In genomic region chr1:6011161-6011945, GRCh38 we compare ENCODE assay signal across 20 cellular contexts. TPM values are rescaled to one million over a fixed set of nuclear protein-coding genes. Genes with fewer than 3 reads are reported as not detected.
A peak's percentile ranks its signal among the peaks of the same experiment; 100 is the strongest.
DNase-seq lines count a peak whose midpoint lies in the region; ATAC-seq and TF ChIP-seq lines count a peak whose summit lies in the region.
"Had no signal": no experiment of that assay in that cellular context is flagged by ENCODE, and none has a peak within 500 bp of the region (broad histone marks: within the 10 kb centered on the region; RNA-seq: fewer than 3 reads in every experiment).

No MANE protein-coding gene starts in this region.

- H3K79me2 ChIP-seq in OCI-LY7 (ENCODE audit: insufficient read depth, low read depth, low read length), result no peaks in the 10 kb centered on the region

- POLR2A ChIA-PET in OCI-LY7 (lab: Charles Lee), result no interaction called here

- H3K4me1 ChIP-seq in BLaER1 (peaks cover 93% of the 10 kb centered on the region), OCI-LY7 (ENCODE audit: insufficient read depth, low read length, poor library complexity, severe bottlenecking) (no peaks in the 10 kb centered on the region), transverse colon (no peaks in the 10 kb centered on the region)
- H3K4me1 ChIP-seq in BLaER1 treated with 17β-estradiol and CSF1 and Interleukin-3, amounts not matched to agents 10 nM and 100 nM, result peaks cover 63 to 92% (median 85%) of the 10 kb centered on the region in 10 experiments

- H3K27ac ChIP-seq in BLaER1 (peak overlapping the region; percentile 53), OCI-LY7 (ENCODE audit: low read depth, low read length, poor library complexity, severe bottlenecking) (no peak overlapping the region), transverse colon (no peak overlapping the region)
- peak overlapping the region in 5 of 11 experiments; percentile 47 to 74 (median 69); a peak in 8 of 22 replicates for H3K27ac ChIP-seq in BLaER1 treated with 17β-estradiol and CSF1 and Interleukin-3, amounts not matched to agents 10 nM and 100 nM
- H3K27ac ChIP-seq: esophagus muscularis mucosa, left lung had no signal

- H4K20me1 ChIP-seq in BLaER1 (peaks cover 70% of the 10 kb centered on the region), OCI-LY7 (ENCODE audit: insufficient read depth, low read length) (no peaks in the 10 kb centered on the region)
- H4K20me1 ChIP-seq in BLaER1 treated with 17β-estradiol and CSF1 and Interleukin-3, amounts not matched to agents 10 nM and 100 nM, result peaks cover 0 to 80% (median 49%) of the 10 kb centered on the region in 11 experiments; a peak in 16 of 22 replicates

- no peaks in the 10 kb centered on the region for H3K9me3 Mint-ChIP-seq in activated T-helper 1 cell treated with anti-CD3 and anti-CD28 coated beads, Interleukin-12 subunit alpha, Interleukin-12 subunit beta, Interleukin-2, Interleukin-4 antibody, amounts not matched to agents 30 ng/mL and 10 ng/mL and 1 ng/mL, durations not matched to agents 14 hours and 24 hours and 36 hours
- H3K9me3 Mint-ChIP-seq in naive B cell, result no peaks in the 10 kb centered on the region
- H3K9me3 Mint-ChIP-seq: H9, WTC11 had no signal

- H3K36me3 Mint-ChIP-seq in activated T-helper 1 cell treated with anti-CD3 and anti-CD28 coated beads, Interleukin-12 subunit alpha, Interleukin-12 subunit beta, Interleukin-2, Interleukin-4 antibody, amounts not matched to agents 30 ng/mL and 10 ng/mL and 1 ng/mL, durations not matched to agents 14 hours and 24 hours and 36 hours (ENCODE audit: low read depth), result peaks cover 18% of the 10 kb centered on the region
- no peaks in the 10 kb centered on the region for H3K36me3 Mint-ChIP-seq in naive B cell
- H3K36me3 Mint-ChIP-seq: WTC11 had no signal

- H3K27me3 Mint-ChIP-seq in activated T-helper 1 cell treated with anti-CD3 and anti-CD28 coated beads, Interleukin-12 subunit alpha, Interleukin-12 subunit beta, Interleukin-2, Interleukin-4 antibody, amounts not matched to agents 30 ng/mL and 10 ng/mL and 1 ng/mL, durations not matched to agents 14 hours and 24 hours and 36 hours (ENCODE audit: insufficient read depth), result no peaks in the 10 kb centered on the region
- H3K27me3 Mint-ChIP-seq in naive B cell, result no peaks in the 10 kb centered on the region

- H3K4me3 ChIP-seq in BLaER1 (no peak overlapping the region), OCI-LY7 (ENCODE audit: low read depth, low read length, poor library complexity, severe bottlenecking) (no peak overlapping the region), transverse colon (no peak overlapping the region)
- no peak overlapping the region for H3K4me3 ChIP-seq in BLaER1 treated with 17β-estradiol and CSF1 and Interleukin-3, amounts not matched to agents 10 nM and 100 nM
- H3K4me3 ChIP-seq: esophagus muscularis mucosa, left lung had no signal

- intact Hi-C loops in activated T-helper 1 cell treated with anti-CD3 and anti-CD28 coated beads, Interleukin-12 subunit alpha, Interleukin-12 subunit beta, Interleukin-2, Interleukin-4 antibody, amounts not matched to agents 30 ng/mL and 10 ng/mL and 1 ng/mL, durations not matched to agents 14 hours and 24 hours and 36 hours (cut with micrococcal nuclease), result no loop called here
- intact Hi-C loops in OCI-LY7 (cut with micrococcal nuclease; ENCODE audit: unreplicated experiment), result no loop called here
- intact Hi-C loops in transverse colon (cut with DNase I; ENCODE audit: low total_unique reads), result no loop called here

- H3K27me3 ChIP-seq in BLaER1, result no peaks in the 10 kb centered on the region
- no peaks in the 10 kb centered on the region for H3K27me3 ChIP-seq in BLaER1 treated with 17β-estradiol and CSF1 and Interleukin-3, amounts not matched to agents 10 nM and 100 nM
- no peaks in the 10 kb centered on the region for H3K27me3 ChIP-seq in transverse colon
- H3K27me3 ChIP-seq: esophagus muscularis mucosa, left lung had no signal

- H3K9ac ChIP-seq in BLaER1, result no peak overlapping the region
- H3K9ac ChIP-seq in BLaER1 treated with 17β-estradiol and CSF1 and Interleukin-3, amounts not matched to agents 10 nM and 100 nM, result no peak overlapping the region

- H3K4me3 Mint-ChIP-seq in activated T-helper 1 cell treated with anti-CD3 and anti-CD28 coated beads, Interleukin-12 subunit alpha, Interleukin-12 subunit beta, Interleukin-2, Interleukin-4 antibody, amounts not matched to agents 30 ng/mL and 10 ng/mL and 1 ng/mL, durations not matched to agents 14 hours and 24 hours and 36 hours, result no peak overlapping the region
- no peak overlapping the region for H3K4me3 Mint-ChIP-seq in naive B cell
- H3K4me3 Mint-ChIP-seq: WTC11 had no signal

- ATAC-seq in naive B cell (ENCODE audit: low read depth in 2 of 2) (no peak), HG03045 (IDR thresholded peaks at IDR 0.05; ENCODE audit: unreplicated experiment) (no peak), HG03342 (IDR thresholded peaks at IDR 0.05; ENCODE audit: unreplicated experiment) (no peak)
- ATAC-seq: HepG2, left lung had no signal

- no peak for TF ChIP-seq CTCF in OCI-LY7 (conservative IDR thresholded peaks at IDR 0.05; ENCODE audit: low read length)
- TF ChIP-seq CTCF in transverse colon (IDR thresholded peaks at IDR 0.05), result no peak

- no peak for TF ChIP-seq POLR2A in transverse colon (IDR thresholded peaks at IDR 0.05)

- no peaks in the 10 kb centered on the region for H3K9me2 ChIP-seq in OCI-LY7 (ENCODE audit: insufficient read depth, low read length)

- H3K27ac Mint-ChIP-seq in activated T-helper 1 cell treated with anti-CD3 and anti-CD28 coated beads, Interleukin-12 subunit alpha, Interleukin-12 subunit beta, Interleukin-2, Interleukin-4 antibody, amounts not matched to agents 30 ng/mL and 10 ng/mL and 1 ng/mL, durations not matched to agents 14 hours and 24 hours and 36 hours, result peak overlapping the region; percentile 77
- peak overlapping the region in 4 of 6 donors; percentile 39 to 78 (median 72) for H3K27ac Mint-ChIP-seq in naive B cell
- H3K27ac Mint-ChIP-seq: H9, WTC11 had no signal

- CTCF ChIA-PET in OCI-LY7 (lab: Charles Lee; ENCODE audit: unreplicated experiment), result interaction anchor here (0.6 kb wide), 1 partner anchor 37 kb away, joined by 3 read pairs; no protein-coding TSS in a partner anchor

- WGBS in transverse colon (ENCODE audit: low coverage in 1 of 2), 2 donors, result 69 to 72% methylated on average over 9 to 19 of the region's 19 CpGs

- no peak for TF ChIP-seq EP300 in transverse colon (IDR thresholded peaks at IDR 0.05; ENCODE audit: low read depth)

- BruUV-seq in OCI-LY7 (replicated peaks; lab: Mats Ljungman, UMichigan), result no TSS peak

- H3K4me2 ChIP-seq in BLaER1 (peak overlapping the region; percentile 95), OCI-LY7 (ENCODE audit: low read length) (no peak overlapping the region)
- H3K4me2 ChIP-seq in BLaER1 treated with 17β-estradiol and CSF1 and Interleukin-3, amounts not matched to agents 10 nM and 100 nM, result peak overlapping the region in 7 of 11 experiments; percentile 87 to 95 (median 92); a peak in 11 of 22 replicates

- no peaks in the 10 kb centered on the region for H3K4me1 Mint-ChIP-seq in activated T-helper 1 cell treated with anti-CD3 and anti-CD28 coated beads, Interleukin-12 subunit alpha, Interleukin-12 subunit beta, Interleukin-2, Interleukin-4 antibody, amounts not matched to agents 30 ng/mL and 10 ng/mL and 1 ng/mL, durations not matched to agents 14 hours and 24 hours and 36 hours (ENCODE audit: low read depth)
- peaks cover 20 to 30% (median 24%) of the 10 kb centered on the region in 3 donors for H3K4me1 Mint-ChIP-seq in naive B cell
- H3K4me1 Mint-ChIP-seq: WTC11 had no signal

- no peak overlapping the region for H2AFZ ChIP-seq in OCI-LY7 (ENCODE audit: low read length)

- H3K36me3 ChIP-seq in BLaER1 (no peaks in the 10 kb centered on the region), OCI-LY7 (ENCODE audit: insufficient read depth, low read length) (no peaks in the 10 kb centered on the region), transverse colon (no peaks in the 10 kb centered on the region)
- H3K36me3 ChIP-seq in BLaER1 treated with 17β-estradiol and CSF1 and Interleukin-3, amounts not matched to agents 10 nM and 100 nM, result peaks cover 0 to 11% (median 4%) of the 10 kb centered on the region in 11 experiments; a peak in 4 of 22 replicates

- in situ Hi-C loops in transverse colon (cut with MboI; ENCODE audit: low pct_ligation_motif_present in 1 of 4, low pct_unique_long_range_greater_than_20kb in 1 of 4, low sequenced_read_pairs in 3 of 4), result no loop called here

- H3K9me3 ChIP-seq in BLaER1 (no peaks in the 10 kb centered on the region), OCI-LY7 (ENCODE audit: low read length) (no peaks in the 10 kb centered on the region), transverse colon (no peaks in the 10 kb centered on the region)
- no peaks in the 10 kb centered on the region for H3K9me3 ChIP-seq in BLaER1 treated with 17β-estradiol and CSF1 and Interleukin-3, amounts not matched to agents 10 nM and 100 nM (replicated peaks in 1 of 11)
- H3K9me3 ChIP-seq: esophagus muscularis mucosa, left lung had no signal

- DNase-seq in activated T-helper 1 cell treated with anti-CD3 and anti-CD28 coated beads, Interleukin-12 subunit alpha, Interleukin-12 subunit beta, Interleukin-2, Interleukin-4 antibody, amounts not matched to agents 30 ng/mL and 10 ng/mL and 1 ng/mL, durations not matched to agents 14 hours and 24 hours and 36 hours (ENCODE audit: low spot score), result no peak
- no peak for DNase-seq in naive B cell
- DNase-seq in OCI-LY7 (ENCODE audit: low spot score), result no peak
- DNase-seq in transverse colon, result no peak
- DNase-seq: activated CD8-positive, alpha-beta memory T cell treated with anti-CD3 and anti-CD28 coated beads for 24 hours; activated gamma-delta T cell; AML-193; caudate nucleus; effector CD4-positive, alpha-beta T cell; H9; NCI-H774; stimulated activated CD4-positive, alpha-beta T cell treated with anti-CD3 and anti-CD28 coated beads, Interleukin-1b, Interleukin-23, amount 100 ng/mL, for 48 hours had no signal

RNA-seq across cellular contexts. Expression of gene NPHP4, which starts 19.1 kb away (rescaled TPM):
- 18.3 and 18.6 TPM in 2 replicates for total RNA-seq in activated T-helper 1 cell treated with anti-CD3 and anti-CD28 coated beads, Interleukin-12 subunit alpha, Interleukin-12 subunit beta, Interleukin-2, Interleukin-4 antibody, amounts not matched to agents 30 ng/mL and 10 ng/mL and 1 ng/mL, durations not matched to agents 14 hours and 24 hours and 36 hours
- polyA plus RNA-seq in naive B cell (ENCODE audit: low read depth in 6 of 6), result 1 to 10 TPM in 2 of 6 donors, under 1 TPM in 3, not detected in 1; 0.51 to 1.1 (median 0.68) TPM
- 9.2 and 13.4 TPM in 2 replicates for total RNA-seq in OCI-LY7 (2014; rRNA removed; shearing (Covaris generic))
- total RNA-seq in OCI-LY7 (2022) (23.0 and 24.2 TPM in 2 replicates), transverse colon (10 to 100 TPM in 2 of 4 donors, 1 to 10 TPM in 2; 6.7 to 19.9 (median 10.5) TPM)

RNA-seq across cellular contexts. Expression of gene KCNAB2, which starts 34.3 kb away (rescaled TPM):
- total RNA-seq in activated T-helper 1 cell treated with anti-CD3 and anti-CD28 coated beads, Interleukin-12 subunit alpha, Interleukin-12 subunit beta, Interleukin-2, Interleukin-4 antibody, amounts not matched to agents 30 ng/mL and 10 ng/mL and 1 ng/mL, durations not matched to agents 14 hours and 24 hours and 36 hours, result 237 and 254 TPM in 2 replicates
- polyA plus RNA-seq in naive B cell (ENCODE audit: low read depth in 6 of 6), result 10 to 100 TPM; 10.2 to 16.8 (median 13.9) TPM
- 42.1 and 46.7 TPM in 2 replicates for total RNA-seq in OCI-LY7 (2014; rRNA removed; shearing (Covaris generic))
- total RNA-seq in OCI-LY7 (2022) (120 and 133 TPM in 2 replicates), transverse colon (10 to 100 TPM in 1 of 4 donors, 1 to 10 TPM in 2, under 1 TPM in 1; 1.00 to 25.4 (median 7.9) TPM)
